ENCODE assay signal across 1 cellular context in the genomic region with DNA sequence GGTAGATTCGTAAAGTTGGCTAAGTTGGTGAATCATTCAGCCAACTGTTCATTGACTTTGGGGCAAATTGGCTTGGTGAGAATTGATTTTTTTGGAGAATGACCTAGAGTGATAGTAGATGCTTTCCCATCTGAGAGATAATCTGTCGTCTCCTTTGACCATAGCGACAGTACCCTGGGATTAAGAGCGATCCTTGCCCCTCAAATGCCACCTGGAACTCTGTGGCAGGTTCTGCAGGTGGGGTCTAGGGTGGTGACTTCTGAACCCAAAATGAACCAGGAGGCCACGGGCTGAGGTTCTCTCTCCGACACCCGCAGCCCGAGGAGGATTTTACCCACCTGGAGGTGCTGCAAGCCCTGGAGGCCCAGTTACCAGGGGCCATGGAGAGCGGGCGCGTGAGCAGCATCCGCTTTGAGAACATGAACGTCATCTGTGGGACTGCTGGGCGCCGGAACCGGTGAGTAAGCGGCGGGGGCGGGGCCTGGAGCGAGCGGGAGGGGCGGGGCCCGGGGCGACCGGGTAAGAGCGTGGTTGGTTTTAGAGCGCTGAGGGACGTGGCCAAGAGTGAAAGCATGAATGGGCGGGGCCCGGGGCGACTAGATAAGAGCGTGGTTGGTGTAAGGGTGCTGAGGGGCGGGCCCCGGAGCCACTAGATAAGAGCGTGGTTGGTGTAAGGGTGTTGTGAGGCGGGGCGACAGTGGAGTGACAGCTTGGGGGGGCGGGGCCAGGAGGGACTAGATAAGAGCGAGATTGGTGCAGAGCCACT.
TF ChIP-seq lines count a peak whose summit lies in the region.

No MANE protein-coding gene starts in this region.

TF ChIP-seq in K562, 482 proteins besides CTCF, POLR2A, EP300 and RAD21 (continued from another document):
- TF ChIP-seq, protein P1, sequence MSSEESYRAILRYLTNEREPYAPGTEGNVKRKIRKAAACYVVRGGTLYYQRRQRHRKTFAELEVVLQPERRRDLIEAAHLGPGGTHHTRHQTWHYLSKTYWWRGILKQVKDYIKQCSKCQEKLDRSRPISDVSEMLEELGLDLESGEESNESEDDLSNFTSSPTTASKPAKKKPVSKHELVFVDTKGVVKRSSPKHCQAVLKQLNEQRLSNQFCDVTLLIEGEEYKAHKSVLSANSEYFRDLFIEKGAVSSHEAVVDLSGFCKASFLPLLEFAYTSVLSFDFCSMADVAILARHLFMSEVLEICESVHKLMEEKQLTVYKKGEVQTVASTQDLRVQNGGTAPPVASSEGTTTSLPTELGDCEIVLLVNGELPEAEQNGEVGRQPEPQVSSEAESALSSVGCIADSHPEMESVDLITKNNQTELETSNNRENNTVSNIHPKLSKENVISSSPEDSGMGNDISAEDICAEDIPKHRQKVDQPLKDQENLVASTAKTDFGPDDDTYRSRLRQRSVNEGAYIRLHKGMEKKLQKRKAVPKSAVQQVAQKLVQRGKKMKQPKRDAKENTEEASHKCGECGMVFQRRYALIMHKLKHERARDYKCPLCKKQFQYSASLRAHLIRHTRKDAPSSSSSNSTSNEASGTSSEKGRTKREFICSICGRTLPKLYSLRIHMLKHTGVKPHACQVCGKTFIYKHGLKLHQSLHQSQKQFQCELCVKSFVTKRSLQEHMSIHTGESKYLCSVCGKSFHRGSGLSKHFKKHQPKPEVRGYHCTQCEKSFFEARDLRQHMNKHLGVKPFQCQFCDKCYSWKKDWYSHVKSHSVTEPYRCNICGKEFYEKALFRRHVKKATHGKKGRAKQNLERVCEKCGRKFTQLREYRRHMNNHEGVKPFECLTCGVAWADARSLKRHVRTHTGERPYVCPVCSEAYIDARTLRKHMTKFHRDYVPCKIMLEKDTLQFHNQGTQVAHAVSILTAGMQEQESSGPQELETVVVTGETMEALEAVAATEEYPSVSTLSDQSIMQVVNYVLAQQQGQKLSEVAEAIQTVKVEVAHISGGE (CRISPR knock-in tag; IDR thresholded peaks at IDR 0.05): 0 out of 6 replicates have a peak, but pooled peaks of 1 of the 3 experiments have one; percentile 28
- TF ChIP-seq JUNB (CRISPR knock-in tag; conservative IDR thresholded peaks at IDR 0.05) (no peak), ESRRA (IDR thresholded peaks at IDR 0.05; ENCODE audit: borderline replicate concordance, low read depth) (no peak), FOXK2 (conservative IDR thresholded peaks at IDR 0.05 in 1 of 2, IDR thresholded peaks at IDR 0.05 in 1 of 2; ENCODE audit: low read depth in 2 of 2) (peak; percentile 53 to 79; a peak in 3 of 4 replicates), ARID2 (IDR thresholded peaks at IDR 0.05) (no peak), ZNF124 (CRISPR knock-in tag; IDR thresholded peaks at IDR 0.05) (no peak)
TF ChIP-seq in K562: peak in this region for 111.
